Comparison of ENCODE assay signal across 12 cellular contexts in the genomic region with DNA sequence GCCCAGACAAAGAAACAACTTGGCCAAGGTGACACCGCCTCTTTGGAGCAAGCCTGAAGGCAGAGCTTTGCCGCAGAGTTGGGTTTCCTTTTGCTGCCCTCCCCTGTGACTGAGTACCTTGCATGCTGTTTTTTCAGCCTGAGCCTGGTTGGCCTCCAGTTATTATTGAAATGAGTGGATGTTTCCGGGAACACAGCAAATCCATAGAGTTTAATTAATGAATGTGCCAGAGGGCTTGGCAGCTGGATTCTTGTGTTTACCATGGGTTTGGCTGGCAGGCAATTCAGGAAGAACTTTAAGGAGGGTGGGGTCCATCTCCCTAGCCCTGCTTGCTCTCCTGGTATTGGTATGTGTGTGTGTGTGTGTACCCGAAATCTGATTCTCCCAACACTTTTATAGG.
DNase-seq lines count a peak whose midpoint lies in the region; ATAC-seq and TF ChIP-seq lines count a peak whose summit lies in the region.
"Had no signal": no experiment of that assay in that cellular context is flagged by ENCODE, and none has a peak within 500 bp of the region (broad histone marks: within the 10 kb centered on the region; RNA-seq: fewer than 3 reads in every experiment).

No MANE protein-coding gene starts in this region.

- intact Hi-C loops in esophagus muscularis mucosa (cut with DNase I) = no loop called here

- DNase-seq in Daoy (ENCODE audit: low read depth) (peak; percentile 10), NCI-H526 treated with DMSO at 0.1 percent for 48 hours (lab: John Stamatoyannopoulos, UW) (peak; percentile 11), esophagus muscularis mucosa (ENCODE audit: extremely low spot score) (no peak), progenitor cell of endocrine pancreas (ENCODE audit: low spot score, unreplicated experiment) (no peak), amniotic stem cell (lab: John Stamatoyannopoulos, UW) (no peak)
- DNase-seq in activated CD8-positive, alpha-beta memory T cell treated with anti-CD3 and anti-CD28 coated beads, Interleukin-2, amount 50 U/mL, for 48 hours = no peak
- no peak for DNase-seq in stimulated activated naive CD4-positive, alpha-beta T cell treated with Interleukin-2 at 50 U/mL for 16 hours (lab: John Stamatoyannopoulos, UW)
- DNase-seq: activated gamma-delta T cell, NCI-H446 treated with DMSO at 0.1 percent for 48 hours, uterus had no signal

- peaks cover 5% of the 10 kb centered on the region for H3K36me3 Mint-ChIP-seq in progenitor cell of endocrine pancreas (ENCODE audit: insufficient read depth)

- peak overlapping the region; percentile 45 for H3K27ac Mint-ChIP-seq in progenitor cell of endocrine pancreas

- peaks cover 4% of the 10 kb centered on the region for H3K9me3 Mint-ChIP-seq in progenitor cell of endocrine pancreas (ENCODE audit: low read depth)

- no peaks in the 10 kb centered on the region for H3K27me3 ChIP-seq in esophagus muscularis mucosa
- H3K27me3 ChIP-seq: BLaER1 treated with 17β-estradiol and CSF1 and Interleukin-3, amounts not matched to agents 10 nM and 100 nM; uterus had no signal

- H3K4me3 ChIP-seq in esophagus muscularis mucosa = no peak overlapping the region
- H3K4me3 ChIP-seq: BLaER1 treated with 17β-estradiol and CSF1 and Interleukin-3, amounts not matched to agents 10 nM and 100 nM; uterus had no signal

- ATAC-seq in HG03439 (IDR thresholded peaks at IDR 0.05; ENCODE audit: unreplicated experiment) = no peak

- peak overlapping the region; percentile 57 to 83 (median 68) for H3K27ac ChIP-seq in esophagus muscularis mucosa (replicated peaks in 1 of 4)
- H3K27ac ChIP-seq: BLaER1 treated with 17β-estradiol and CSF1 and Interleukin-3, amounts not matched to agents 10 nM and 100 nM had no signal

- H3K4me1 ChIP-seq in esophagus muscularis mucosa = peaks cover 49 to 91% (median 85%) of the 10 kb centered on the region in 4 donors

- no peak for TF ChIP-seq POLR2A in esophagus muscularis mucosa (IDR thresholded peaks at IDR 0.05; ENCODE audit: low read depth)

- TF ChIP-seq EP300 in esophagus muscularis mucosa (IDR thresholded peaks at IDR 0.05) = no peak

- H3K4me1 Mint-ChIP-seq in progenitor cell of endocrine pancreas (ENCODE audit: low read depth) = peaks cover 31% of the 10 kb centered on the region

- H3K27me3 Mint-ChIP-seq in progenitor cell of endocrine pancreas = no peaks in the 10 kb centered on the region

- H3K9me3 ChIP-seq in esophagus muscularis mucosa = peaks cover 0 to 8% (median 3%) of the 10 kb centered on the region in 4 donors
- H3K9me3 ChIP-seq: uterus had no signal

- WGBS in esophagus muscularis mucosa = 41% methylated on average over 4 of the region's 4 CpGs

- H3K4me3 Mint-ChIP-seq in progenitor cell of endocrine pancreas (ENCODE audit: low read depth) = no peak overlapping the region

- no peak for TF ChIP-seq CTCF in esophagus muscularis mucosa (IDR thresholded peaks at IDR 0.05)
- no peak for TF ChIP-seq CTCF in progenitor cell of endocrine pancreas (IDR thresholded peaks at IDR 0.05; ENCODE audit: unreplicated experiment)

- H3K36me3 ChIP-seq in esophagus muscularis mucosa = no peaks in the 10 kb centered on the region
- H3K36me3 ChIP-seq: BLaER1 treated with 17β-estradiol and CSF1 and Interleukin-3, amounts not matched to agents 10 nM and 100 nM; uterus had no signal

Comparison
In these comparisons a context has a peak if more than half of its experiments do, and no peak if none do; other contexts are left out.
1. DNase-seq: peak in Daoy (single experiment) and NCI-H526 treated with DMSO at 0.1 percent for 48 hours (single experiment); none in esophagus muscularis mucosa (single experiment), progenitor cell of endocrine pancreas (single experiment), activated CD8-positive, alpha-beta memory T cell treated with anti-CD3 and anti-CD28 coated beads, Interleukin-2, amount 50 U/mL, for 48 hours (single experiment), stimulated activated naive CD4-positive, alpha-beta T cell treated with Interleukin-2 at 50 U/mL for 16 hours (single experiment) and amniotic stem cell (single experiment).